18 cellular contexts compared by ENCODE assay signal in genomic region chr16:68455631-68456030, GRCh38. TPM values are rescaled to one million over a fixed set of nuclear protein-coding genes. Genes with fewer than 3 reads are reported as not detected.
DNase-seq lines count a peak whose midpoint lies in the region; ATAC-seq, FAIRE-seq and TF ChIP-seq lines count a peak whose summit lies in the region.
"Had no signal": no experiment of that assay in that cellular context is flagged by ENCODE, and none has a peak within 500 bp of the region (broad histone marks: within the 10 kb centered on the region; RNA-seq: fewer than 3 reads in every experiment).

No MANE protein-coding gene starts in this region.

- H3K27ac Mint-ChIP-seq in T-helper 17 cell (no peak overlapping the region), chondrocyte (ENCODE audit: unreplicated experiment) (no peak overlapping the region)
- H3K27ac Mint-ChIP-seq: CD8-positive, alpha-beta T cell had no signal

- H3K27me3 Mint-ChIP-seq in T-helper 17 cell: peaks cover 4% of the 10 kb centered on the region
- peaks cover 1% of the 10 kb centered on the region for H3K27me3 Mint-ChIP-seq in chondrocyte (ENCODE audit: low read depth)

- no peaks in the 10 kb centered on the region for H3K9me3 ChIP-seq in T-helper 17 cell (ENCODE audit: control insufficient read depth, low read length, poor library complexity, severe bottlenecking)
- H3K9me3 ChIP-seq: Caco-2, HAP-1 had no signal

- ATAC-seq in T-helper 17 cell: no peak
- ATAC-seq: CD8-positive, alpha-beta T cell had no signal

- H3K4me3 ChIP-seq in GM06990 (replicated peaks; ENCODE audit: low read depth, low read length) (no peak overlapping the region), bronchial epithelial cell (ENCODE audit: low read depth, low read length) (no peak overlapping the region)
- H3K4me3 ChIP-seq: HAP-1 had no signal

- H3K27me3 ChIP-seq in GM06990 (replicated peaks; ENCODE audit: control insufficient read depth, insufficient read depth, low read length) (no peaks in the 10 kb centered on the region), bronchial epithelial cell (ENCODE audit: control insufficient read depth, insufficient read depth, low read length) (peaks cover 2% of the 10 kb centered on the region)

- no peak for DNase-seq in GM06990 (ENCODE audit: extremely low read depth, insufficient read length)
- DNase-seq in T-helper 17 cell: no peak
- DNase-seq in bronchial epithelial cell (ENCODE audit: low read depth): no peak
- no peak for DNase-seq in A172 (ENCODE audit: low spot score)
- DNase-seq in chondrocyte (ENCODE audit: low spot score): no peak
- no peak for DNase-seq in NCI-H1105 treated with DMSO at 0.1 percent for 48 hours (lab: John Stamatoyannopoulos, UW)
- DNase-seq: 8988T; C1 segment of cervical spinal cord; Caco-2; CD8-positive, alpha-beta T cell; DMS153; DND-41; GOT3 had no signal

- H3K36me3 ChIP-seq in GM06990 (ENCODE audit: control insufficient read depth, insufficient read depth, low read length) (no peaks in the 10 kb centered on the region), bronchial epithelial cell (ENCODE audit: control insufficient read depth, insufficient read depth, low read length) (no peaks in the 10 kb centered on the region)
- H3K36me3 ChIP-seq: HAP-1 had no signal

- H3K4me3 Mint-ChIP-seq in T-helper 17 cell (peak overlapping the region; percentile 1), chondrocyte (ENCODE audit: unreplicated experiment) (no peak overlapping the region)
- H3K4me3 Mint-ChIP-seq: CD8-positive, alpha-beta T cell had no signal

- peak; percentile 18 for FAIRE-seq in bronchial epithelial cell (lab: Jason Lieb, UNC)
- FAIRE-seq: G401.6, GM12891, GM18507, H54 had no signal

- peak; percentile 5 for TF ChIP-seq CTCF in GM06990 (IDR thresholded peaks at IDR 0.05; ENCODE audit: insufficient read depth, low read length, poor library complexity, severe bottlenecking)
- no peak for TF ChIP-seq CTCF in bronchial epithelial cell (IDR thresholded peaks at IDR 0.05; ENCODE audit: insufficient read depth, low read length, severe bottlenecking)
- no peak for TF ChIP-seq CTCF in chondrocyte (IDR thresholded peaks at IDR 0.05)

- H3K4me1 Mint-ChIP-seq in T-helper 17 cell (peaks cover 4% of the 10 kb centered on the region), chondrocyte (ENCODE audit: low read depth) (peaks cover 4% of the 10 kb centered on the region)

- H3K36me3 Mint-ChIP-seq in T-helper 17 cell (ENCODE audit: low read depth) (no peaks in the 10 kb centered on the region), chondrocyte (ENCODE audit: low read depth) (no peaks in the 10 kb centered on the region)
- H3K36me3 Mint-ChIP-seq: CD8-positive, alpha-beta T cell had no signal

- H3K9me3 Mint-ChIP-seq in chondrocyte (ENCODE audit: low read depth): no peaks in the 10 kb centered on the region
- H3K9me3 Mint-ChIP-seq: CD8-positive, alpha-beta T cell had no signal

RNA-seq across cellular contexts. Expression of gene SMPD3, which starts 7.3 kb away (rescaled TPM):
- under 1 TPM; 0.70 to 0.99 TPM for total RNA-seq in T-helper 17 cell
- under 0.01 TPM in 1 of 2 replicates, not detected in the other for total RNA-seq in bronchial epithelial cell
- 0.12 and 0.65 TPM in 2 replicates for total RNA-seq in A172 (2014; rRNA removed; shearing (Covaris generic))
- total RNA-seq in chondrocyte: 0.07 TPM in 1 of 3 replicates, not detected in the others
